In genomic region chr20:47246061-47246460, GRCh38 we compare ENCODE assay signal across 19 cellular contexts.
"Had no signal": no experiment of that assay in that cellular context is flagged by ENCODE, and none has a peak within 500 bp of the region (broad histone marks: within the 10 kb centered on the region; RNA-seq: fewer than 3 reads in every experiment).

No MANE protein-coding gene starts in this region.

- H3K4me1 ChIP-seq: gastrocnemius medialis, parathyroid adenoma, sigmoid colon had no signal

- H3K9me3 ChIP-seq: gastrocnemius medialis, heart right ventricle, sigmoid colon, thoracic aorta had no signal

- H3K4me3 Mint-ChIP-seq: activated naive CD8-positive, alpha-beta T cell treated with anti-CD3 and anti-CD28 coated beads for 36 hours; naive thymus-derived CD8-positive, alpha-beta T cell; stimulated activated effector memory CD8-positive, alpha-beta T cell treated with anti-CD3 and anti-CD28 coated beads, Interleukin-12 subunit alpha, Interleukin-12 subunit beta, amount 100 ng/mL, for 72 hours had no signal

- H3K9ac ChIP-seq: parathyroid adenoma had no signal

- DNase-seq: activated CD4-positive, alpha-beta T cell treated with anti-CD3 and anti-CD28 coated beads for 1 hour; activated CD8-positive, alpha-beta memory T cell treated with anti-CD3 and anti-CD28 coated beads for 24 hours; activated CD8-positive, alpha-beta memory T cell treated with anti-CD3 and anti-CD28 coated beads, Interleukin-2, amount 50 U/mL, for 48 hours; activated naive CD8-positive, alpha-beta T cell treated with anti-CD3 and anti-CD28 coated beads for 36 hours; amygdala; caudate nucleus; dorsolateral prefrontal cortex; gastrocnemius medialis; heart right ventricle; left ventricle myocardium superior; mesenchymal stem cell; naive thymus-derived CD8-positive, alpha-beta T cell; sigmoid colon; stimulated activated CD4-positive, alpha-beta T cell treated with anti-CD3 and anti-CD28 coated beads, Interleukin-4, amount 100 ng/mL, for 24 hours; T-helper 1 cell; T-helper 9 cell had no signal

- H3K27me3 Mint-ChIP-seq: activated naive CD8-positive, alpha-beta T cell treated with anti-CD3 and anti-CD28 coated beads for 36 hours; naive thymus-derived CD8-positive, alpha-beta T cell had no signal

- H3K4me1 Mint-ChIP-seq: activated naive CD8-positive, alpha-beta T cell treated with anti-CD3 and anti-CD28 coated beads for 36 hours; stimulated activated effector memory CD8-positive, alpha-beta T cell treated with anti-CD3 and anti-CD28 coated beads, Interleukin-12 subunit alpha, Interleukin-12 subunit beta, amount 100 ng/mL, for 72 hours had no signal

- H3K27ac ChIP-seq: gastrocnemius medialis, heart right ventricle, parathyroid adenoma, sigmoid colon, thoracic aorta had no signal

- H3K27me3 ChIP-seq: dorsolateral prefrontal cortex, gastrocnemius medialis, heart right ventricle, sigmoid colon had no signal

- H3K27ac Mint-ChIP-seq: activated naive CD8-positive, alpha-beta T cell treated with anti-CD3 and anti-CD28 coated beads for 36 hours; stimulated activated effector memory CD8-positive, alpha-beta T cell treated with anti-CD3 and anti-CD28 coated beads, Interleukin-12 subunit alpha, Interleukin-12 subunit beta, amount 100 ng/mL, for 72 hours had no signal

- H2AFZ ChIP-seq: parathyroid adenoma had no signal

- H3K4me3 ChIP-seq: dorsolateral prefrontal cortex, gastrocnemius medialis, heart right ventricle, sigmoid colon, thoracic aorta had no signal

- H3K9me3 Mint-ChIP-seq: activated naive CD8-positive, alpha-beta T cell treated with anti-CD3 and anti-CD28 coated beads for 36 hours; naive thymus-derived CD8-positive, alpha-beta T cell; stimulated activated effector memory CD8-positive, alpha-beta T cell treated with anti-CD3 and anti-CD28 coated beads, Interleukin-12 subunit alpha, Interleukin-12 subunit beta, amount 100 ng/mL, for 72 hours had no signal

- ATAC-seq: gastrocnemius medialis; heart right ventricle; left ventricle myocardium superior; naive thymus-derived CD8-positive, alpha-beta T cell; stimulated activated effector memory CD8-positive, alpha-beta T cell treated with anti-CD3 and anti-CD28 coated beads, Interleukin-12 subunit alpha, Interleukin-12 subunit beta, amount 100 ng/mL, for 72 hours had no signal
